In the genomic region with DNA sequence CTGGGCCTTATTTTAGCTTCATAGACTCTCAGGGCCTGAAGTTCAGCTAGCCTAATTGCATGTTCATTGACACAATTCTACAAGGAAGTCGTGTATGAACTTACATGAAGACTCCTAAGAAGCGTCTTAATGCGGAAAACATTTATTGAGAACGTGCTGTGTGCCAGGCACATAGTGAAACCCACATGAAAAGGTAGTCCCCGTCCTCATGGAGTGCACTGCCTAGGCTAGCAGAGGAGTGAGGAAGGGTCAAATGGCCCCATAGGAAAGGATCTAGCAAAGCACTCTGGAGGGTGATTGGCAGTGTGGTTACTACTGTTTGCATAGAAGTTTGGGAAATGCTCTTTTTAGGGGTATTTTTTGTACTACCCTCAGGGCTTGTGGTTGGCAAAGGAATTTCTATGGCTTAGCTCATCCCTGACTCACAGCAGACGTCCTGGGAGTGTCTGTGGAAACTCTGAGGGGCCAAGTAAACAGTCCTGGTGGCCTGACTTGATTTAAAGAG, we compare ENCODE assay signal across 1 cellular context.
TF ChIP-seq lines count a peak whose summit lies in the region.

No MANE protein-coding gene starts in this region.

TF ChIP-seq in GM12878, 131 proteins besides CTCF, POLR2A, EP300 and RAD21:
- TF ChIP-seq BACH1 (IDR thresholded peaks at IDR 0.05; ENCODE audit: borderline replicate concordance), result no peak
- TF ChIP-seq, protein P1, sequence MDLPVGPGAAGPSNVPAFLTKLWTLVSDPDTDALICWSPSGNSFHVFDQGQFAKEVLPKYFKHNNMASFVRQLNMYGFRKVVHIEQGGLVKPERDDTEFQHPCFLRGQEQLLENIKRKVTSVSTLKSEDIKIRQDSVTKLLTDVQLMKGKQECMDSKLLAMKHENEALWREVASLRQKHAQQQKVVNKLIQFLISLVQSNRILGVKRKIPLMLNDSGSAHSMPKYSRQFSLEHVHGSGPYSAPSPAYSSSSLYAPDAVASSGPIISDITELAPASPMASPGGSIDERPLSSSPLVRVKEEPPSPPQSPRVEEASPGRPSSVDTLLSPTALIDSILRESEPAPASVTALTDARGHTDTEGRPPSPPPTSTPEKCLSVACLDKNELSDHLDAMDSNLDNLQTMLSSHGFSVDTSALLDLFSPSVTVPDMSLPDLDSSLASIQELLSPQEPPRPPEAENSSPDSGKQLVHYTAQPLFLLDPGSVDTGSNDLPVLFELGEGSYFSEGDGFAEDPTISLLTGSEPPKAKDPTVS (IDR thresholded peaks at IDR 0.05; ENCODE audit: low read depth, low read length), result no peak
- TF ChIP-seq KAT2A (conservative IDR thresholded peaks at IDR 0.05; ENCODE audit: control insufficient read depth, low read depth, low read length), result no peak
- TF ChIP-seq HDGF (IDR thresholded peaks at IDR 0.05), result no peak
- TF ChIP-seq, protein P2, sequence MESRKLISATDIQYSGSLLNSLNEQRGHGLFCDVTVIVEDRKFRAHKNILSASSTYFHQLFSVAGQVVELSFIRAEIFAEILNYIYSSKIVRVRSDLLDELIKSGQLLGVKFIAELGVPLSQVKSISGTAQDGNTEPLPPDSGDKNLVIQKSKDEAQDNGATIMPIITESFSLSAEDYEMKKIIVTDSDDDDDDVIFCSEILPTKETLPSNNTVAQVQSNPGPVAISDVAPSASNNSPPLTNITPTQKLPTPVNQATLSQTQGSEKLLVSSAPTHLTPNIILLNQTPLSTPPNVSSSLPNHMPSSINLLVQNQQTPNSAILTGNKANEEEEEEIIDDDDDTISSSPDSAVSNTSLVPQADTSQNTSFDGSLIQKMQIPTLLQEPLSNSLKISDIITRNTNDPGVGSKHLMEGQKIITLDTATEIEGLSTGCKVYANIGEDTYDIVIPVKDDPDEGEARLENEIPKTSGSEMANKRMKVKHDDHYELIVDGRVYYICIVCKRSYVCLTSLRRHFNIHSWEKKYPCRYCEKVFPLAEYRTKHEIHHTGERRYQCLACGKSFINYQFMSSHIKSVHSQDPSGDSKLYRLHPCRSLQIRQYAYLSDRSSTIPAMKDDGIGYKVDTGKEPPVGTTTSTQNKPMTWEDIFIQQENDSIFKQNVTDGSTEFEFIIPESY (IDR thresholded peaks at IDR 0.05), result no peak
- no peak for TF ChIP-seq TCF12 (IDR thresholded peaks at IDR 0.05; ENCODE audit: low read depth, low read length)
- TF ChIP-seq HCFC1 (IDR thresholded peaks at IDR 0.05; ENCODE audit: low read length), result no peak
- TF ChIP-seq KLF5 (IDR thresholded peaks at IDR 0.05; ENCODE audit: partially characterized antibody), result no peak
